Comparison of ENCODE assay signal across 19 cellular contexts in genomic region chr16:52561910-52562741, GRCh38. TPM values are rescaled to one million over a fixed set of nuclear protein-coding genes. Genes with fewer than 3 reads are reported as not detected.
DNase-seq lines count a peak whose midpoint lies in the region; ATAC-seq and TF ChIP-seq lines count a peak whose summit lies in the region.
"Had no signal": no experiment of that assay in that cellular context is flagged by ENCODE, and none has a peak within 500 bp of the region (broad histone marks: within the 10 kb centered on the region; RNA-seq: fewer than 3 reads in every experiment).

No MANE protein-coding gene starts in this region.

- peak overlapping the region; percentile 85 for H3K27ac ChIP-seq in hepatocyte
- H3K27ac ChIP-seq: esophagus squamous epithelium had no signal

- no peak for ATAC-seq in activated T-helper 17 cell treated with anti-CD3 and anti-CD28 coated beads, Interleukin-2, amount 50 U/mL, for 72 hours (replicated peaks)
- ATAC-seq in HG03457 (IDR thresholded peaks at IDR 0.05; ENCODE audit: unreplicated experiment) = no peak
- ATAC-seq: natural killer cell had no signal

- H3K4me1 ChIP-seq in hepatocyte (ENCODE audit: insufficient read depth) = peaks cover 39% of the 10 kb centered on the region
- H3K4me1 ChIP-seq: esophagus squamous epithelium had no signal

- DNase-seq in NCI-H1105 (lab: John Stamatoyannopoulos, UW) (peak; percentile 89), NCI-H345 treated with DMSO at 0.1 percent for 48 hours (lab: John Stamatoyannopoulos, UW; ENCODE audit: unreplicated experiment) (peak; percentile 84), hepatocyte (ENCODE audit: low spot score) (peak; percentile 55), type B pancreatic cell (ENCODE audit: extremely low spot score, unreplicated experiment) (no peak), medulla oblongata (ENCODE audit: extremely low spot score) (no peak), osteocyte (ENCODE audit: extremely low spot score, unreplicated experiment) (no peak)
- DNase-seq: activated CD8-positive, alpha-beta memory T cell treated with anti-CD3 and anti-CD28 coated beads for 24 hours; activated effector memory CD4-positive, alpha-beta T cell treated with anti-CD3 and anti-CD28 coated beads, Interleukin-2, amount 50 U/mL, for 16 hours; aorta; CD4-positive, CD25-positive, alpha-beta regulatory T cell; esophagus squamous epithelium; GDM1; hippocampal formation; natural killer cell; retina; stimulated activated CD8-positive, alpha-beta memory T cell treated with anti-CD3 and anti-CD28 coated beads, Interleukin-4, amount 100 ng/mL, for 48 hours had no signal

- H3K27me3 Mint-ChIP-seq in type B pancreatic cell (peaks cover 25% of the 10 kb centered on the region), osteocyte (ENCODE audit: unreplicated experiment) (no peaks in the 10 kb centered on the region)
- H3K27me3 Mint-ChIP-seq in activated T-helper 17 cell treated with anti-CD3 and anti-CD28 coated beads, Interleukin-2, amount 50 U/mL, for 72 hours = no peaks in the 10 kb centered on the region
- H3K27me3 Mint-ChIP-seq: CD4-positive, CD25-positive, alpha-beta regulatory T cell had no signal

- TF ChIP-seq CTCF in hepatocyte (IDR thresholded peaks at IDR 0.05; ENCODE audit: poor library complexity) (no peak), type B pancreatic cell (conservative IDR thresholded peaks at IDR 0.05) (no peak), osteocyte (IDR thresholded peaks at IDR 0.05) (no peak)

- 41% methylated on average over 5 of the region's 5 CpGs for WGBS in hepatocyte (ENCODE audit: low lambda C conversion rate, missing lambda C conversion rate)

- H3K4me3 Mint-ChIP-seq in type B pancreatic cell (peak overlapping the region; percentile 46), osteocyte (ENCODE audit: unreplicated experiment) (no peak overlapping the region)
- H3K4me3 Mint-ChIP-seq in activated T-helper 17 cell treated with anti-CD3 and anti-CD28 coated beads, Interleukin-2, amount 50 U/mL, for 72 hours = no peak overlapping the region
- H3K4me3 Mint-ChIP-seq: CD4-positive, CD25-positive, alpha-beta regulatory T cell; natural killer cell had no signal

- peaks cover 8% of the 10 kb centered on the region for H3K4me1 Mint-ChIP-seq in type B pancreatic cell (ENCODE audit: unreplicated experiment)
- H3K4me1 Mint-ChIP-seq in activated T-helper 17 cell treated with anti-CD3 and anti-CD28 coated beads, Interleukin-2, amount 50 U/mL, for 72 hours = no peaks in the 10 kb centered on the region
- no peaks in the 10 kb centered on the region for H3K4me1 Mint-ChIP-seq in osteocyte (ENCODE audit: unreplicated experiment)
- H3K4me1 Mint-ChIP-seq: CD4-positive, CD25-positive, alpha-beta regulatory T cell; natural killer cell had no signal

- no peaks in the 10 kb centered on the region for H3K9me3 ChIP-seq in hepatocyte (ENCODE audit: low read depth)
- H3K9me3 ChIP-seq: esophagus squamous epithelium had no signal

- H4K20me1 ChIP-seq in hepatocyte (ENCODE audit: insufficient read depth, poor library complexity, severe bottlenecking) = no peaks in the 10 kb centered on the region

- no peaks in the 10 kb centered on the region for H3K36me3 ChIP-seq in hepatocyte (replicated peaks; ENCODE audit: insufficient read depth, low read depth)
- H3K36me3 ChIP-seq: esophagus squamous epithelium had no signal

- H3K27ac Mint-ChIP-seq in type B pancreatic cell (peak overlapping the region; percentile 83), osteocyte (ENCODE audit: unreplicated experiment) (no peak overlapping the region)
- no peak overlapping the region for H3K27ac Mint-ChIP-seq in activated T-helper 17 cell treated with anti-CD3 and anti-CD28 coated beads, Interleukin-2, amount 50 U/mL, for 72 hours
- H3K27ac Mint-ChIP-seq: CD4-positive, CD25-positive, alpha-beta regulatory T cell; natural killer cell had no signal

- H3K4me2 ChIP-seq in hepatocyte = peak overlapping the region; percentile 55

- H3K36me3 Mint-ChIP-seq in type B pancreatic cell = no peaks in the 10 kb centered on the region
- H3K36me3 Mint-ChIP-seq in activated T-helper 17 cell treated with anti-CD3 and anti-CD28 coated beads, Interleukin-2, amount 50 U/mL, for 72 hours (ENCODE audit: low read depth) = no peaks in the 10 kb centered on the region
- no peaks in the 10 kb centered on the region for H3K36me3 Mint-ChIP-seq in osteocyte (ENCODE audit: unreplicated experiment)
- H3K36me3 Mint-ChIP-seq: CD4-positive, CD25-positive, alpha-beta regulatory T cell; natural killer cell had no signal

- no peaks in the 10 kb centered on the region for H3K27me3 ChIP-seq in hepatocyte

- no peaks in the 10 kb centered on the region for H3K9me2 ChIP-seq in hepatocyte (replicated peaks; ENCODE audit: insufficient read depth)

- H3K9me3 Mint-ChIP-seq in type B pancreatic cell (peaks cover 9% of the 10 kb centered on the region), osteocyte (ENCODE audit: unreplicated experiment) (no peaks in the 10 kb centered on the region)
- peaks cover 13% of the 10 kb centered on the region for H3K9me3 Mint-ChIP-seq in activated T-helper 17 cell treated with anti-CD3 and anti-CD28 coated beads, Interleukin-2, amount 50 U/mL, for 72 hours

- H3K4me3 ChIP-seq in hepatocyte = no peak overlapping the region
- H3K4me3 ChIP-seq: esophagus squamous epithelium had no signal

- H3K79me2 ChIP-seq in hepatocyte = no peaks in the 10 kb centered on the region

- no peak overlapping the region for H2AFZ ChIP-seq in hepatocyte

RNA-seq across cellular contexts. Expression of gene TOX3, which starts 15.2 kb away (rescaled TPM):
- total RNA-seq in hepatocyte (9.4 and 11.8 TPM in 2 replicates), type B pancreatic cell (ENCODE audit: low replicate concordance) (14.7 and 18.4 TPM in 2 replicates), osteocyte (0.46 and 0.86 TPM in 2 replicates)
- 23.6 and 38.1 TPM in 2 replicates for polyA plus RNA-seq in hepatocyte
- total RNA-seq in activated T-helper 17 cell treated with anti-CD3 and anti-CD28 coated beads, Interleukin-2, amount 50 U/mL, for 72 hours = not detected
- total RNA-seq: aorta; CD4-positive, CD25-positive, alpha-beta regulatory T cell; natural killer cell; SK-MEL-5 had no signal
- polyA plus RNA-seq: CD4-positive, CD25-positive, alpha-beta regulatory T cell had no signal

Comparison
In these comparisons a context has a peak if more than half of its experiments do, and no peak if none do; other contexts are left out.
1. DNase-seq: peak in NCI-H1105 (single experiment), NCI-H345 treated with DMSO at 0.1 percent for 48 hours (single experiment) and hepatocyte (single experiment); none in type B pancreatic cell (single experiment), medulla oblongata (single experiment) and osteocyte (single experiment).